In genomic region chr7:55130554-55131198, GRCh38 we compare ENCODE assay signal across 2 cellular contexts.
TF ChIP-seq lines count a peak whose summit lies in the region.

No MANE protein-coding gene starts in this region.

TF ChIP-seq in K562, 482 proteins besides CTCF, POLR2A, EP300 and RAD21 (continued from another document):
- no peak for TF ChIP-seq BRCA1 (IDR thresholded peaks at IDR 0.05)
- TF ChIP-seq BRCA1 (CRISPR knock-in tag; IDR thresholded peaks at IDR 0.05): no peak
TF ChIP-seq in K562: peak in this region for 2.

TF ChIP-seq in HepG2, 621 proteins besides CTCF, POLR2A, EP300 and RAD21 (continued from another document):
- TF ChIP-seq THAP7 (CRISPR knock-in tag; IDR thresholded peaks at IDR 0.05): no peak
- no peak for TF ChIP-seq CEBPB (IDR thresholded peaks at IDR 0.05; ENCODE audit: borderline replicate concordance, low read depth, low read length)
- TF ChIP-seq FOSL2 (CRISPR knock-in tag; IDR thresholded peaks at IDR 0.05): peak; percentile 23; the same call in 1 of the 2 replicates
- no peak for TF ChIP-seq THAP11 (CRISPR knock-in tag; IDR thresholded peaks at IDR 0.05)
- TF ChIP-seq ZNF530 (CRISPR knock-in tag; IDR thresholded peaks at IDR 0.05; ENCODE audit: low read depth): no peak
- TF ChIP-seq ZNF556 (CRISPR knock-in tag; IDR thresholded peaks at IDR 0.05; ENCODE audit: borderline replicate concordance): no peak
- peak; percentile 86 for TF ChIP-seq ZBTB38 (CRISPR knock-in tag; IDR thresholded peaks at IDR 0.05)
- 0 out of 2 replicates have a peak, but pooled peaks have one; percentile 6 for TF ChIP-seq MTA1 (CRISPR knock-in tag; IDR thresholded peaks at IDR 0.05; ENCODE audit: borderline replicate concordance)
- peak; percentile 41; the same call in 1 of the 2 replicates for TF ChIP-seq TFAP4 (IDR thresholded peaks at IDR 0.05; ENCODE audit: borderline replicate concordance, low read depth)
- TF ChIP-seq ZNF142 (CRISPR knock-in tag; IDR thresholded peaks at IDR 0.05): no peak
- TF ChIP-seq ZNF468 (CRISPR knock-in tag; IDR thresholded peaks at IDR 0.05): no peak
- TF ChIP-seq ZNF501 (CRISPR knock-in tag; IDR thresholded peaks at IDR 0.05): peak; percentile 45; the same call in 1 of the 2 replicates
- no peak for TF ChIP-seq ZNF512 (CRISPR knock-in tag; IDR thresholded peaks at IDR 0.05)
- TF ChIP-seq CREB1 (IDR thresholded peaks at IDR 0.05): no peak
- TF ChIP-seq CREB1 (CRISPR knock-in tag; IDR thresholded peaks at IDR 0.05): no peak
- TF ChIP-seq ZBTB33 (CRISPR knock-in tag; IDR thresholded peaks at IDR 0.05): peak; percentile 61
- TF ChIP-seq HNRNPH1 (optimal IDR thresholded peaks at IDR 0.05; ENCODE audit: low read depth, low read length): no peak
- TF ChIP-seq TAF1 (CRISPR knock-in tag; IDR thresholded peaks at IDR 0.05): no peak
- TF ChIP-seq SALL1 (CRISPR knock-in tag; IDR thresholded peaks at IDR 0.05): 0 out of 2 replicates have a peak, but pooled peaks have one; percentile 11
- no peak for TF ChIP-seq FLYWCH1 (CRISPR knock-in tag; IDR thresholded peaks at IDR 0.05)
- TF ChIP-seq NCOA2 (CRISPR knock-in tag; IDR thresholded peaks at IDR 0.05): no peak
- TF ChIP-seq ZNF557 (CRISPR knock-in tag; IDR thresholded peaks at IDR 0.05): no peak
TF ChIP-seq in HepG2: peak in this region for 7.
